Comparison of ENCODE assay signal across 6 cellular contexts in genomic region chr20:30725188-30725587, GRCh38.
A peak's percentile ranks its signal among the peaks of the same experiment; 100 is the strongest.
DNase-seq lines count a peak whose midpoint lies in the region; ATAC-seq, FAIRE-seq and TF ChIP-seq lines count a peak whose summit lies in the region.
"Not testable (repeated sequence)": the region's sequence is repeated elsewhere in the genome, so short reads cannot be mapped to it uniquely, and the experiment has no call there.

No MANE protein-coding gene starts in this region.

- not testable (repeated sequence) for TF ChIP-seq CTCF in chondrocyte (IDR thresholded peaks at IDR 0.05); kidney (IDR thresholded peaks at IDR 0.05; ENCODE audit: borderline replicate concordance, extremely low read depth, insufficient read depth); lower lobe of right lung (IDR thresholded peaks at IDR 0.05); prostate gland (IDR thresholded peaks at IDR 0.05)

- H3K27me3 ChIP-seq in H7 (ENCODE audit: control insufficient read depth, insufficient read depth, low read length); lower lobe of right lung (ENCODE audit: low read depth); prostate gland (replicated peaks; ENCODE audit: insufficient read depth): not testable (repeated sequence)

- not testable (repeated sequence) for H3K27ac Mint-ChIP-seq in activated CD4-positive, alpha-beta memory T cell treated with anti-CD3 and anti-CD28 coated beads, Interleukin-2, amount 10 ng/mL, durations not matched to agents 7 days and 5 days; chondrocyte (ENCODE audit: unreplicated experiment)

- 76% methylated on average over 19 of the region's 19 CpGs for WGBS in prostate gland

- not testable (repeated sequence) for ATAC-seq in lower lobe of right lung

- not testable (repeated sequence) for H3K9ac ChIP-seq in kidney (ENCODE audit: low read length in 2 of 2)

- FAIRE-seq in kidney (lab: Jason Lieb, UNC): not testable (repeated sequence)

- H3K27ac ChIP-seq in kidney (ENCODE audit: low read depth in 2 of 2, low read length in 2 of 2); lower lobe of right lung; prostate gland: not testable (repeated sequence)

- not testable (repeated sequence) for TF ChIP-seq POLR2A in prostate gland (IDR thresholded peaks at IDR 0.05)

- not testable (repeated sequence) for H3K9me3 Mint-ChIP-seq in activated CD4-positive, alpha-beta memory T cell treated with anti-CD3 and anti-CD28 coated beads, Interleukin-2, amount 10 ng/mL, durations not matched to agents 7 days and 5 days; chondrocyte (ENCODE audit: low read depth)

- CTCF ChIA-PET in activated CD4-positive, alpha-beta memory T cell treated with anti-CD3 and anti-CD28 coated beads, Interleukin-2, amount 10 ng/mL, durations not matched to agents 7 days and 5 days (lab: Charles Lee): not testable (repeated sequence)

- H3K27me3 Mint-ChIP-seq in activated CD4-positive, alpha-beta memory T cell treated with anti-CD3 and anti-CD28 coated beads, Interleukin-2, amount 10 ng/mL, durations not matched to agents 7 days and 5 days; chondrocyte (ENCODE audit: low read depth): not testable (repeated sequence)

- not testable (repeated sequence) for H3K4me3 ChIP-seq in H7 (ENCODE audit: insufficient read depth, low read depth, low read length); kidney (ENCODE audit: low read length in 2 of 2)
- H3K4me3 ChIP-seq in lower lobe of right lung (peak overlapping the region; percentile 45), prostate gland (peak overlapping the region in 1 of 2 donors; percentile 27)

- not testable (repeated sequence) for H3K36me3 ChIP-seq in H7 (replicated peaks; ENCODE audit: control insufficient read depth, insufficient read depth, low read length); kidney (ENCODE audit: control insufficient read depth in 1 of 2, insufficient read depth in 2 of 2, low read length in 2 of 2); lower lobe of right lung; prostate gland

- H3K4me3 Mint-ChIP-seq in activated CD4-positive, alpha-beta memory T cell treated with anti-CD3 and anti-CD28 coated beads, Interleukin-2, amount 10 ng/mL, durations not matched to agents 7 days and 5 days: peak overlapping the region; percentile 84
- H3K4me3 Mint-ChIP-seq in chondrocyte (ENCODE audit: unreplicated experiment): not testable (repeated sequence)

- not testable (repeated sequence) for H3K9me3 ChIP-seq in kidney (ENCODE audit: control insufficient read depth in 1 of 2, low read length in 2 of 2); lower lobe of right lung; prostate gland

- DNase-seq in H7 (peak; percentile 3), chondrocyte (ENCODE audit: low spot score) (peak; percentile 59), kidney (peak; percentile 59), lower lobe of right lung (peak; percentile 42), prostate gland (ENCODE audit: low spot score) (peak; percentile 4)
- not testable (repeated sequence) for DNase-seq in activated CD4-positive, alpha-beta memory T cell treated with anti-CD3 and anti-CD28 coated beads, Interleukin-2, amount 10 ng/mL, durations not matched to agents 7 days and 5 days

- not testable (repeated sequence) for H3K4me1 Mint-ChIP-seq in activated CD4-positive, alpha-beta memory T cell treated with anti-CD3 and anti-CD28 coated beads, Interleukin-2, amount 10 ng/mL, durations not matched to agents 7 days and 5 days; chondrocyte (ENCODE audit: low read depth)

- not testable (repeated sequence) for H3K36me3 Mint-ChIP-seq in activated CD4-positive, alpha-beta memory T cell treated with anti-CD3 and anti-CD28 coated beads, Interleukin-2, amount 10 ng/mL, durations not matched to agents 7 days and 5 days (ENCODE audit: low read depth); chondrocyte (ENCODE audit: low read depth)

- not testable (repeated sequence) for H3K4me1 ChIP-seq in kidney (ENCODE audit: control insufficient read depth in 1 of 2, insufficient read depth in 1 of 2, low read depth in 1 of 2, low read length in 2 of 2); lower lobe of right lung; prostate gland (replicated peaks)

- intact Hi-C loops in kidney (cut with DNase I); lower lobe of right lung (cut with DNase I); prostate gland (cut with DNase I): not testable (repeated sequence)

- POLR2A ChIA-PET in activated CD4-positive, alpha-beta memory T cell treated with anti-CD3 and anti-CD28 coated beads, Interleukin-2, amount 10 ng/mL, durations not matched to agents 7 days and 5 days (lab: Charles Lee): not testable (repeated sequence)
